Comparison of ENCODE assay signal across 19 cellular contexts in genomic region chr16:12559714-12560113, GRCh38.
A peak's percentile ranks its signal among the peaks of the same experiment; 100 is the strongest.
DNase-seq lines count a peak whose midpoint lies in the region; ATAC-seq, FAIRE-seq and TF ChIP-seq lines count a peak whose summit lies in the region.
"Had no signal": no experiment of that assay in that cellular context is flagged by ENCODE, and none has a peak within 500 bp of the region (broad histone marks: within the 10 kb centered on the region; RNA-seq: fewer than 3 reads in every experiment).

No MANE protein-coding gene starts in this region.

- no peak overlapping the region for H2AFZ ChIP-seq in HepG2 (ENCODE audit: low read length)

- no peaks in the 10 kb centered on the region for H3K36me3 Mint-ChIP-seq in type B pancreatic cell
- peaks cover 12% of the 10 kb centered on the region for H3K36me3 Mint-ChIP-seq in CD8-positive, alpha-beta T cell

- TF ChIP-seq POLR2A in HepG2 (IDR thresholded peaks at IDR 0.05; ENCODE audit: insufficient read depth in 1 of 2, low read depth in 2 of 2, low read length in 2 of 2) (no peak), right lobe of liver (IDR thresholded peaks at IDR 0.05) (no peak)

- H3K4me1 ChIP-seq in HepG2 (ENCODE audit: insufficient read depth, low read length) (no peaks in the 10 kb centered on the region), right lobe of liver (no peaks in the 10 kb centered on the region)
- H3K4me1 ChIP-seq in CD8-positive, alpha-beta T cell (ENCODE audit: insufficient read depth, low read length): no peaks in the 10 kb centered on the region

- no peak overlapping the region for H3K27ac ChIP-seq in HepG2 (ENCODE audit: extremely low read length, insufficient read depth, low read length)
- no peak overlapping the region for H3K27ac ChIP-seq in right lobe of liver
- no peak overlapping the region for H3K27ac ChIP-seq in CD8-positive, alpha-beta T cell (ENCODE audit: low read depth, low read length)
- H3K27ac ChIP-seq: 22Rv1, HL-60, KMS-11, SK-N-MC had no signal

- intact Hi-C loops in HepG2 (cut with micrococcal nuclease; ENCODE audit: unreplicated experiment): no loop called here
- intact Hi-C loops in right lobe of liver (cut with DNase I): loop anchor here in 1 of 2 donors (10.0 kb wide), 1 partner anchor 105 kb away; no protein-coding TSS in a partner anchor
- intact Hi-C loops in CD8-positive, alpha-beta T cell (cut with DNase I, micrococcal nuclease): no loop called here

- no peaks in the 10 kb centered on the region for H3K27me3 Mint-ChIP-seq in type B pancreatic cell
- no peaks in the 10 kb centered on the region for H3K27me3 Mint-ChIP-seq in CD8-positive, alpha-beta T cell (ENCODE audit: low read depth)
- H3K27me3 Mint-ChIP-seq: CD4-positive, alpha-beta T cell had no signal

- DNase-seq in HepG2 (ENCODE audit: low spot score): no peak
- DNase-seq in right lobe of liver: no peak
- DNase-seq in RCC 7860 (ENCODE audit: low spot score): peak; percentile 10
- peak; percentile 19 for DNase-seq in fibroblast of gingiva (ENCODE audit: low read depth)
- no peak for DNase-seq in type B pancreatic cell (ENCODE audit: extremely low spot score, unreplicated experiment)
- no peak for DNase-seq in DMS79 (lab: John Stamatoyannopoulos, UW)
- DNase-seq in CD8-positive, alpha-beta T cell: no peak
- DNase-seq: AML-193; CD4-positive, alpha-beta T cell; NCI-H187 treated with DMSO at 0.1 percent for 48 hours; NCI-H446; NCI-H748 treated with DMSO at 0.1 percent for 48 hours had no signal

- H3K4me1 Mint-ChIP-seq in type B pancreatic cell (ENCODE audit: unreplicated experiment): peaks cover 11% of the 10 kb centered on the region
- H3K4me1 Mint-ChIP-seq in CD8-positive, alpha-beta T cell (ENCODE audit: low read depth): no peaks in the 10 kb centered on the region

- H3K4me3 Mint-ChIP-seq in type B pancreatic cell: no peak overlapping the region
- no peak overlapping the region for H3K4me3 Mint-ChIP-seq in CD8-positive, alpha-beta T cell
- H3K4me3 Mint-ChIP-seq: CD4-positive, alpha-beta T cell had no signal

- no peak for ATAC-seq in HepG2
- ATAC-seq in right lobe of liver: no peak
- no peak for ATAC-seq in HG02884 (IDR thresholded peaks at IDR 0.05; ENCODE audit: unreplicated experiment)
- no peak for ATAC-seq in CD8-positive, alpha-beta T cell
- ATAC-seq: Right ventricle myocardium inferior had no signal

- in situ Hi-C loops in HepG2 (cut with HindIII; ENCODE audit: extremely low pct_ligation_motif_present, low pct_unique_long_range_greater_than_20kb): no loop called here

- H3K4me3 ChIP-seq in HepG2 (replicated peaks in 1 of 3; ENCODE audit: insufficient read depth in 1 of 3, low read depth in 2 of 3, low read length in 3 of 3) (no peak overlapping the region), right lobe of liver (no peak overlapping the region)
- no peak overlapping the region for H3K4me3 ChIP-seq in CD8-positive, alpha-beta T cell (ENCODE audit: low read depth, low read length)
- H3K4me3 ChIP-seq: SK-N-MC had no signal

- no peaks in the 10 kb centered on the region; a peak in 1 of 5 replicates for H3K27me3 ChIP-seq in HepG2 (ENCODE audit: control insufficient read depth in 1 of 2, insufficient read depth in 2 of 2, low read length in 2 of 2)
- H3K27me3 ChIP-seq in right lobe of liver: no peaks in the 10 kb centered on the region
- H3K27me3 ChIP-seq in CD8-positive, alpha-beta T cell (ENCODE audit: insufficient read depth, low read length): no peaks in the 10 kb centered on the region

- 70% methylated on average over 3 of the region's 3 CpGs for WGBS in HepG2 (ENCODE audit: low lambda C conversion rate)
- 87% methylated on average over 3 of the region's 3 CpGs for WGBS in right lobe of liver (ENCODE audit: insufficient coverage, low coverage, low lambda C conversion rate, missing lambda C conversion rate)

- POLR2A ChIA-PET in HepG2 (lab: Yijun Ruan, JAX): no interaction called here
- POLR2A ChIA-PET in CD8-positive, alpha-beta T cell (lab: Charles Lee): no interaction called here

- no peak for TF ChIP-seq RAD21 in HepG2 (CRISPR knock-in tag; IDR thresholded peaks at IDR 0.05)

- H3K27ac Mint-ChIP-seq in type B pancreatic cell: peak overlapping the region; percentile 13
- no peak overlapping the region for H3K27ac Mint-ChIP-seq in CD8-positive, alpha-beta T cell
- H3K27ac Mint-ChIP-seq: CD4-positive, alpha-beta T cell had no signal

- no peaks in the 10 kb centered on the region for H3K9me3 ChIP-seq in HepG2 (ENCODE audit: low read length)
- H3K9me3 ChIP-seq in right lobe of liver: no peaks in the 10 kb centered on the region
- no peaks in the 10 kb centered on the region for H3K9me3 ChIP-seq in CD8-positive, alpha-beta T cell (ENCODE audit: low read length)

- H4K20me1 ChIP-seq in HepG2 (ENCODE audit: insufficient read depth, low read length): no peaks in the 10 kb centered on the region

- H3K9me3 Mint-ChIP-seq in type B pancreatic cell: no peaks in the 10 kb centered on the region
- no peaks in the 10 kb centered on the region for H3K9me3 Mint-ChIP-seq in CD8-positive, alpha-beta T cell
- H3K9me3 Mint-ChIP-seq: CD4-positive, alpha-beta T cell had no signal

- no peak overlapping the region for H3K4me2 ChIP-seq in HepG2 (ENCODE audit: low read depth, low read length)
- H3K4me2 ChIP-seq: KMS-11 had no signal

- FAIRE-seq in HepG2 (lab: Jason Lieb, UNC) (peak; percentile 18), RCC 7860 (lab: Jason Lieb, UNC) (no peak)
- FAIRE-seq: GM18507 had no signal

- no peak for TF ChIP-seq EP300 in HepG2 (IDR thresholded peaks at IDR 0.05; ENCODE audit: low read depth in 2 of 2, low read length in 2 of 2)
- TF ChIP-seq EP300 in HepG2 (CRISPR knock-in tag; IDR thresholded peaks at IDR 0.05; ENCODE audit: borderline replicate concordance): no peak

- TF ChIP-seq CTCF in HepG2 (CRISPR knock-in tag; IDR thresholded peaks at IDR 0.05) (no peak), right lobe of liver (IDR thresholded peaks at IDR 0.05) (no peak), type B pancreatic cell (conservative IDR thresholded peaks at IDR 0.05) (no peak)
- TF ChIP-seq CTCF in CD8-positive, alpha-beta T cell (IDR thresholded peaks at IDR 0.05): no peak

- H3K36me3 ChIP-seq in HepG2 (replicated peaks in 1 of 2; ENCODE audit: control insufficient read depth in 1 of 2, insufficient read depth in 2 of 2, low read length in 2 of 2): no peaks in the 10 kb centered on the region
- no peaks in the 10 kb centered on the region for H3K36me3 ChIP-seq in right lobe of liver
- no peaks in the 10 kb centered on the region for H3K36me3 ChIP-seq in CD8-positive, alpha-beta T cell (ENCODE audit: insufficient read depth, low read length)

- no peaks in the 10 kb centered on the region for H3K79me2 ChIP-seq in HepG2 (ENCODE audit: insufficient read depth, low read length)

- H3K9ac ChIP-seq in HepG2 (ENCODE audit: insufficient read depth, low read depth, low read length): no peak overlapping the region
- H3K9ac ChIP-seq: KMS-11 had no signal

- CTCF ChIA-PET in HepG2 (lab: Yijun Ruan, JAX; ENCODE audit: low intra/inter-chr PET ratio, low total read pairs): no interaction called here
- CTCF ChIA-PET in CD8-positive, alpha-beta T cell (lab: Charles Lee): no interaction called here

- BruUV-seq in HepG2 (replicated peaks; lab: Mats Ljungman, UMichigan): no TSS peak

TF ChIP-seq in HepG2, 621 proteins besides CTCF, POLR2A, EP300 and RAD21:
- TF ChIP-seq BHLHE40 (IDR thresholded peaks at IDR 0.05; ENCODE audit: low read length) (no peak), ZNF121 (CRISPR knock-in tag; IDR thresholded peaks at IDR 0.05) (peak; percentile 72; the same call in 1 of the 2 replicates), ZHX1 (CRISPR knock-in tag; IDR thresholded peaks at IDR 0.05; ENCODE audit: low read depth) (no peak), MIER3 (CRISPR knock-in tag; IDR thresholded peaks at IDR 0.05; ENCODE audit: borderline replicate concordance) (no peak)

Comparison
In these comparisons a context has a peak if more than half of its experiments do, and no peak if none do; other contexts are left out.
1. DNase-seq: peak in RCC 7860 (single experiment) and fibroblast of gingiva (single experiment); none in HepG2 (single experiment), right lobe of liver (0 of 3), type B pancreatic cell (single experiment), DMS79 (single experiment) and CD8-positive, alpha-beta T cell (0 of 7).